Comparison of ENCODE assay signal across 10 cellular contexts in the genomic region with DNA sequence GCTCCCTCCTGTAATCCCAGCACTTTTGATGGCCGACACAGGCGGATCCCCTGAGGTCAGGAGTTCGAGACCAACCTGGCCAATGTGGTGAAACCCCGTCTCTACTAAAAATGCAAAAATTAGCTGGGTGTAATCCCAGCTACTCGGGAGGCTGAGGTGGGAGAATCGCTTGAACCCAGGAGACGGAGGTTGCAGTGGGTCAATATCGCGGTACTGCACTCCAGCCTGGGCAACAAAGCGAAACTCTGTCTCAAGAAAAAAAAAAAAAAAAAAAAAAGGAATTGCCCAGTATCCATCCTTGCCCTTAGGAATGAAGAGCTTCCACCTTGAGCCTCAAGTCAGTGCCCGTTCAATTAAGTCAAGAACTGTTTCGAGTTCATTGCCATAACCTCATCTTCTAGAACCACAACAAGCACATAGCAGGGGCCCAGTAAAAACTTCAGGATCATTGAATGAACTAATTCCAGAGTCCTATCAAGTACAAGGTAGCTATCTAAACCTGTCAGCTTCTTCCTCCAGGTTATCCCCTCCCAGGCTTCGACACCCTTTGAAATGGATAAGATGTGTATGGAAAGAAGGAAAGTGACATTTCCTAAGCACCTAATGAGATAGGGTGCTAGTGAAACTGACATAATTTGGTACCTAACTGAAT. TPM values are rescaled to one million over a fixed set of nuclear protein-coding genes. Genes with fewer than 3 reads are reported as not detected.
DNase-seq lines count a peak whose midpoint lies in the region; ATAC-seq, FAIRE-seq and TF ChIP-seq lines count a peak whose summit lies in the region.
"Had no signal": no experiment of that assay in that cellular context is flagged by ENCODE, and none has a peak within 500 bp of the region (broad histone marks: within the 10 kb centered on the region; RNA-seq: fewer than 3 reads in every experiment).

No MANE protein-coding gene starts in this region.

- in situ Hi-C loops in G401 (cut with HindIII; ENCODE audit: low sequenced_read_pairs) = no loop called here

- FAIRE-seq in endothelial cell of umbilical vein (lab: Jason Lieb, UNC) = no peak

- H3K4me2 ChIP-seq in OCI-LY3 (ENCODE audit: low read length) = peak overlapping the region; percentile 94
- H3K4me2 ChIP-seq in endothelial cell of umbilical vein (ENCODE audit: insufficient read depth, low read length) = peak overlapping the region; percentile 89
- peak overlapping the region; percentile 99 for H3K4me2 ChIP-seq in osteoblast (ENCODE audit: insufficient read depth, low read length)

- DNase-seq in endothelial cell of umbilical vein (ENCODE audit: low read depth, low spot score) = no peak
- no peak for DNase-seq in osteoblast (ENCODE audit: insufficient read length, low spot score, missing footprints)
- no peak for DNase-seq in G401 (ENCODE audit: low spot score)

- H3K4me3 ChIP-seq in OCI-LY3 (ENCODE audit: low read length) (peak overlapping the region; percentile 88), endothelial cell of umbilical vein (replicated peaks in 1 of 3; ENCODE audit: insufficient read depth in 1 of 3, low read depth in 1 of 3, low read length in 3 of 3) (peak overlapping the region; percentile 42 to 84 (median 61)), osteoblast (ENCODE audit: insufficient read depth, low read length) (peak overlapping the region; percentile 78)

- TF ChIP-seq CTCF in OCI-LY3 (IDR thresholded peaks at IDR 0.05; ENCODE audit: low read depth, low read length) (no peak), endothelial cell of umbilical vein (IDR thresholded peaks at IDR 0.05; ENCODE audit: extremely low read depth in 1 of 2, insufficient read depth in 1 of 2, low read depth in 1 of 2, low read length in 2 of 2) (no peak), osteoblast (IDR thresholded peaks at IDR 0.05; ENCODE audit: extremely low read depth, low read depth, low read length) (no peak)

- H3K9me1 ChIP-seq in endothelial cell of umbilical vein (replicated peaks; ENCODE audit: control insufficient read depth, extremely low read depth, insufficient read depth, low read length) = no peaks in the 10 kb centered on the region

- H3K4me1 ChIP-seq in OCI-LY3 (ENCODE audit: low read length) = peaks cover 10% of the 10 kb centered on the region
- peaks cover 13% of the 10 kb centered on the region for H3K4me1 ChIP-seq in endothelial cell of umbilical vein (ENCODE audit: control insufficient read depth, extremely low read depth, insufficient read depth, low read length)
- peaks cover 12% of the 10 kb centered on the region for H3K4me1 ChIP-seq in osteoblast (ENCODE audit: insufficient read depth, low read length)

- intact Hi-C loops in endothelial cell of umbilical vein (cut with micrococcal nuclease) = loop anchor here (1.0 to 5.0 kb wide), 3 partner anchors 13 to 107 kb away; a partner anchor contains a TSS

- H3K27ac ChIP-seq in OCI-LY3 (ENCODE audit: low read length) (peak overlapping the region; percentile 54), endothelial cell of umbilical vein (ENCODE audit: insufficient read depth, low read depth, low read length) (peak overlapping the region; percentile 46), osteoblast (ENCODE audit: low read depth, low read length) (peak overlapping the region; percentile 52)

- BruUV-seq in endothelial cell of umbilical vein (replicated peaks; lab: Mats Ljungman, UMichigan) = TSS peak; percentile 19

- dilution Hi-C loops in endothelial cell of umbilical vein (cut with MboI; ENCODE audit: extremely low pct_ligation_motif_present, low sequenced_read_pairs) = no loop called here

- H3K36me3 ChIP-seq in OCI-LY3 (replicated peaks; ENCODE audit: low read depth, low read length) (peaks cover 3% of the 10 kb centered on the region), endothelial cell of umbilical vein (ENCODE audit: control insufficient read depth in 2 of 2, extremely low read depth in 1 of 2, insufficient read depth in 2 of 2, low read length in 2 of 2) (no peaks in the 10 kb centered on the region), osteoblast (ENCODE audit: insufficient read depth, low read length) (peaks cover 16% of the 10 kb centered on the region)

- H4K20me1 ChIP-seq in OCI-LY3 (ENCODE audit: insufficient read depth, low read length) = no peaks in the 10 kb centered on the region
- H4K20me1 ChIP-seq in endothelial cell of umbilical vein (replicated peaks; ENCODE audit: control insufficient read depth, extremely low read depth, insufficient read depth, low read length) = no peaks in the 10 kb centered on the region
- H4K20me1 ChIP-seq in osteoblast (ENCODE audit: insufficient read depth, low read length) = peaks cover 3% of the 10 kb centered on the region

- peak overlapping the region; percentile 97 for H2AFZ ChIP-seq in OCI-LY3 (ENCODE audit: low read depth, low read length)
- peak overlapping the region; percentile 72 for H2AFZ ChIP-seq in endothelial cell of umbilical vein (ENCODE audit: low read depth, low read length)
- H2AFZ ChIP-seq in osteoblast (ENCODE audit: low read length) = peak overlapping the region; percentile 82

- no peak for TF ChIP-seq POLR2A in endothelial cell of umbilical vein (IDR thresholded peaks at IDR 0.05; ENCODE audit: low read depth, low read length)

- H3K9me3 ChIP-seq in OCI-LY3 (ENCODE audit: insufficient read depth, low read length) (no peaks in the 10 kb centered on the region), endothelial cell of umbilical vein (replicated peaks; ENCODE audit: control insufficient read depth, insufficient read depth, low read length) (no peaks in the 10 kb centered on the region), osteoblast (ENCODE audit: low read depth, low read length) (no peaks in the 10 kb centered on the region)

- peak overlapping the region; percentile 72 for H3K9ac ChIP-seq in OCI-LY3 (ENCODE audit: low read length)
- peak overlapping the region; percentile 51 for H3K9ac ChIP-seq in endothelial cell of umbilical vein (replicated peaks; ENCODE audit: extremely low read depth, insufficient read depth, low read length)

- POLR2A ChIA-PET in endothelial cell of umbilical vein (lab: Charles Lee) = interaction anchor here (1.5 kb wide), 1 partner anchor 13 kb away, joined by 8 read pairs; a partner anchor contains a TSS

- peaks cover 14% of the 10 kb centered on the region for H3K79me2 ChIP-seq in OCI-LY3 (ENCODE audit: low read length)
- H3K79me2 ChIP-seq in endothelial cell of umbilical vein (ENCODE audit: control insufficient read depth, insufficient read depth, low read length) = peaks cover 17% of the 10 kb centered on the region
- H3K79me2 ChIP-seq in osteoblast (ENCODE audit: insufficient read depth, low read length) = peaks cover 29% of the 10 kb centered on the region

- no peaks in the 10 kb centered on the region for H3K27me3 ChIP-seq in OCI-LY3 (ENCODE audit: low read depth, low read length)
- no peaks in the 10 kb centered on the region for H3K27me3 ChIP-seq in endothelial cell of umbilical vein (ENCODE audit: control insufficient read depth in 2 of 2, insufficient read depth in 2 of 2, low read length in 2 of 2)
- H3K27me3 ChIP-seq in osteoblast (ENCODE audit: insufficient read depth, low read length) = no peaks in the 10 kb centered on the region

- CTCF ChIA-PET in endothelial cell of umbilical vein (lab: Charles Lee) = interaction anchor here (1.1 to 2.8 kb wide), 4 partner anchors 12 to 742 kb away, joined by 4 to 17 read pairs (median 4); a partner anchor contains a TSS

- ATAC-seq in GM19372 (IDR thresholded peaks at IDR 0.05; ENCODE audit: low read depth, unreplicated experiment) (peak; percentile 1), GM18858 (IDR thresholded peaks at IDR 0.05; ENCODE audit: unreplicated experiment) (no peak), GM19397 (IDR thresholded peaks at IDR 0.05; ENCODE audit: unreplicated experiment) (no peak), HG02763 (IDR thresholded peaks at IDR 0.05; ENCODE audit: unreplicated experiment) (no peak)

RNA-seq across cellular contexts. Expression of a gene that starts 0.8 kb away (rescaled TPM):
- 16.5 and 17.8 TPM in 2 replicates for total RNA-seq in endothelial cell of umbilical vein
- 8.3 and 10.3 TPM in 2 replicates for polyA plus RNA-seq in endothelial cell of umbilical vein
- polyA plus RNA-seq in endothelial cell of umbilical vein (2011; cell fraction: cytosol; rRNA removed) = 8.7 and 9.8 TPM in 2 replicates
- polyA plus RNA-seq in endothelial cell of umbilical vein (2011; cell fraction: nucleus; rRNA removed) = 6.0 and 8.1 TPM in 2 replicates
- 9.2 and 11.7 TPM in 2 replicates for polyA plus RNA-seq in endothelial cell of umbilical vein (2012)
- polyA minus RNA-seq in endothelial cell of umbilical vein = 4.6 and 6.3 TPM in 2 replicates
- polyA minus RNA-seq in endothelial cell of umbilical vein (2011; cell fraction: cytosol; rRNA and poly(A)+ RNA removed) = 12.3 TPM
- 4.1 and 6.3 TPM in 2 replicates for polyA minus RNA-seq in endothelial cell of umbilical vein (2011; cell fraction: nucleus; rRNA and poly(A)+ RNA removed)
- 16.3 and 17.1 TPM in 2 replicates for total RNA-seq in osteoblast
- total RNA-seq in G401 (2014; rRNA removed; shearing (Covaris generic)) = 25.8 and 26.2 TPM in 2 replicates

RNA-seq across cellular contexts. Expression of a gene that starts 13.2 kb away (rescaled TPM):
- total RNA-seq in endothelial cell of umbilical vein (40.3 and 46.0 TPM in 2 replicates), osteoblast (45.7 and 59.0 TPM in 2 replicates)
- 39.6 and 46.1 TPM in 2 replicates for polyA plus RNA-seq in endothelial cell of umbilical vein
- 29.9 and 47.2 TPM in 2 replicates for polyA plus RNA-seq in endothelial cell of umbilical vein (2011; cell fraction: cytosol; rRNA removed)
- polyA plus RNA-seq in endothelial cell of umbilical vein (2011; cell fraction: nucleus; rRNA removed) = 70.3 and 71.8 TPM in 2 replicates
- polyA plus RNA-seq in endothelial cell of umbilical vein (2012) = 21.6 and 31.0 TPM in 2 replicates
- polyA minus RNA-seq in endothelial cell of umbilical vein = 148 and 187 TPM in 2 replicates
- 35.9 TPM for polyA minus RNA-seq in endothelial cell of umbilical vein (2011; cell fraction: cytosol; rRNA and poly(A)+ RNA removed)
- 136 and 253 TPM in 2 replicates for polyA minus RNA-seq in endothelial cell of umbilical vein (2011; cell fraction: nucleus; rRNA and poly(A)+ RNA removed)
- total RNA-seq in G401 (2014; rRNA removed; shearing (Covaris generic)) = 31.5 and 48.4 TPM in 2 replicates

RNA-seq across cellular contexts. Expression of a gene that starts 41.7 kb away (rescaled TPM):
- total RNA-seq in endothelial cell of umbilical vein (not detected in 2 replicates), osteoblast (not detected in 2 replicates)
- not detected in 2 replicates for polyA plus RNA-seq in endothelial cell of umbilical vein
- polyA plus RNA-seq in endothelial cell of umbilical vein (2011; cell fraction: cytosol; rRNA removed) = not detected in 2 replicates
- polyA plus RNA-seq in endothelial cell of umbilical vein (2011; cell fraction: nucleus; rRNA removed) = not detected in 2 replicates
- 0.09 TPM in 1 of 2 replicates, not detected in the other for polyA plus RNA-seq in endothelial cell of umbilical vein (2012)
- polyA minus RNA-seq in endothelial cell of umbilical vein = not detected in 2 replicates
- polyA minus RNA-seq in endothelial cell of umbilical vein (2011; cell fraction: cytosol; rRNA and poly(A)+ RNA removed) = not detected
- polyA minus RNA-seq in endothelial cell of umbilical vein (2011; cell fraction: nucleus; rRNA and poly(A)+ RNA removed) = not detected in 2 replicates
- total RNA-seq in G401 (2014; rRNA removed; shearing (Covaris generic)) = not detected in 2 replicates
- total RNA-seq: activated CD8-positive, alpha-beta memory T cell treated with anti-CD3 and anti-CD28 coated beads for 36 hours; temporal lobe had no signal

RNA-seq across cellular contexts. Expression of a gene that starts 58.5 kb away (rescaled TPM):
- total RNA-seq in endothelial cell of umbilical vein (14.6 and 17.9 TPM in 2 replicates), osteoblast (32.7 and 42.3 TPM in 2 replicates)
- 3.0 and 4.1 TPM in 2 replicates for polyA plus RNA-seq in endothelial cell of umbilical vein
- 1.2 and 2.2 TPM in 2 replicates for polyA plus RNA-seq in endothelial cell of umbilical vein (2011; cell fraction: cytosol; rRNA removed)
- polyA plus RNA-seq in endothelial cell of umbilical vein (2011; cell fraction: nucleus; rRNA removed) = 18.3 and 20.0 TPM in 2 replicates
- 1.6 and 3.8 TPM in 2 replicates for polyA plus RNA-seq in endothelial cell of umbilical vein (2012)
- 4.3 and 11.6 TPM in 2 replicates for polyA minus RNA-seq in endothelial cell of umbilical vein
- 2.3 TPM for polyA minus RNA-seq in endothelial cell of umbilical vein (2011; cell fraction: cytosol; rRNA and poly(A)+ RNA removed)
- 15.4 and 15.7 TPM in 2 replicates for polyA minus RNA-seq in endothelial cell of umbilical vein (2011; cell fraction: nucleus; rRNA and poly(A)+ RNA removed)
- total RNA-seq in G401 (2014; rRNA removed; shearing (Covaris generic)) = 16.2 and 17.8 TPM in 2 replicates
